In the genomic region with DNA sequence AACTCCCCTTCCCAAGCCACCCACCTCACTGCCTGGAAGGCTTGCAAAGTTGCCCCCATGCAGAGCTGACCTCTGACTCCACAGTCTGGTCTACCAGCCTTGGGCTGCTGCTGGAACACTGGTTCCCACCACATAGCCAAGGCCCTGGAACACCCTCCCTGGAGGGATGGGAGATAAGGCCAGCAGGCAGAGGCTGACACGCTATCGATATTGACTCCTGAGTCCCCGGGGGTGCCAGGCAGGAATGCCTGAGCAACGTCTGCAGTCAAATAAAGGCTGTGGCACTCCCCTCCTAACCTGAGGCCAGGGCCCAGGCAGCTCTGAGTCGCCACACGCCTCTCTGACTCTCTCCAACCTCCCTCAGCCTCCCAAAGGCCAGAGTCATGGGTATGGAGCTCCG, we compare ENCODE assay signal across 34 cellular contexts.
"Had no signal": no experiment of that assay in that cellular context is flagged by ENCODE, and none has a peak within 500 bp of the region (broad histone marks: within the 10 kb centered on the region; RNA-seq: fewer than 3 reads in every experiment).

No MANE protein-coding gene starts in this region.

- DNase-seq: activated CD4-positive, alpha-beta T cell treated with anti-CD3 and anti-CD28 coated beads for 1 hour; activated CD4-positive, alpha-beta T cell treated with anti-CD3 and anti-CD28 coated beads, Interleukin-2, amount 10 ng/mL, durations not matched to agents 24 days and 14 days; activated CD4-positive, alpha-beta T cell treated with anti-CD3 and anti-CD28 coated beads, Interleukin-2, amount 50 U/mL, for 4 hours; activated CD4-positive, CD25-positive, alpha-beta regulatory T cell; activated CD8-positive, alpha-beta T cell treated with anti-CD3 and anti-CD28 coated beads for 36 hours; activated effector memory CD4-positive, alpha-beta T cell treated with anti-CD3 and anti-CD28 coated beads, Interleukin-2, amount 50 U/mL, for 16 hours; activated naive CD4-positive, alpha-beta T cell; activated naive CD4-positive, alpha-beta T cell treated with anti-CD3 and anti-CD28 coated beads, Interleukin-2, amount 50 U/mL, for 16 hours; activated naive CD8-positive, alpha-beta T cell treated with anti-CD3 and anti-CD28 coated beads for 36 hours; activated T-cell treated with anti-CD3 and anti-CD28 coated beads, Interleukin-2, amount 50 U/mL, for 1 hour; activated T-cell treated with anti-CD3 and anti-CD28 coated beads, Interleukin-2, amount 50 U/mL, for 72 hours; amniotic stem cell; caudate nucleus; Kasumi-1; KG1; MG63; NCI-H1048; NCI-H1105 treated with DMSO at 0.1 percent for 48 hours; NCI-H1436; NCI-H1694; NCI-H1930; NCI-H2081 treated with DMSO at 0.1 percent for 48 hours; NCI-H510A; NCI-H526; NCI-H748 treated with DMSO at 0.1 percent for 48 hours; NK-92 treated with Interleukin-12 subunit alpha and Interleukin-12 subunit beta, amount 100 ng/mL, for 24 hours; PC-3; Peyer's patch; Right ventricle myocardium superior; RPMI8226; T1000; WERI-Rb-1 had no signal

- H3K36me3 ChIP-seq: WERI-Rb-1 had no signal

- H3K27me3 ChIP-seq: MG63, Peyer's patch had no signal

- H3K27ac ChIP-seq: Peyer's patch, WERI-Rb-1 had no signal

- H3K4me3 ChIP-seq: MG63, Peyer's patch had no signal

- FAIRE-seq: bronchial epithelial cell had no signal

- H3K4me1 Mint-ChIP-seq: activated T-helper 17 cell treated with anti-CD3 and anti-CD28 coated beads, Interleukin-2, amount 50 U/mL, for 72 hours had no signal

- H3K9me3 Mint-ChIP-seq: activated CD4-positive, alpha-beta T cell treated with anti-CD3 and anti-CD28 coated beads, Interleukin-2, amount 10 ng/mL, durations not matched to agents 24 days and 14 days; activated CD8-positive, alpha-beta T cell treated with anti-CD3 and anti-CD28 coated beads for 36 hours; activated naive CD8-positive, alpha-beta T cell treated with anti-CD3 and anti-CD28 coated beads for 36 hours; activated T-cell treated with anti-CD3 and anti-CD28 coated beads, Interleukin-2, amount 50 U/mL, for 72 hours; activated T-helper 17 cell treated with anti-CD3 and anti-CD28 coated beads, Interleukin-2, amount 50 U/mL, for 72 hours had no signal

- H3K27me3 Mint-ChIP-seq: activated CD4-positive, alpha-beta T cell treated with anti-CD3 and anti-CD28 coated beads, Interleukin-2, amount 10 ng/mL, durations not matched to agents 24 days and 14 days; activated CD8-positive, alpha-beta T cell treated with anti-CD3 and anti-CD28 coated beads for 36 hours; activated naive CD8-positive, alpha-beta T cell treated with anti-CD3 and anti-CD28 coated beads for 36 hours; activated T-helper 17 cell treated with anti-CD3 and anti-CD28 coated beads, Interleukin-2, amount 50 U/mL, for 72 hours had no signal

- H3K4me3 Mint-ChIP-seq: activated CD4-positive, alpha-beta T cell treated with anti-CD3 and anti-CD28 coated beads, Interleukin-2, amount 10 ng/mL, durations not matched to agents 24 days and 14 days; activated CD8-positive, alpha-beta T cell treated with anti-CD3 and anti-CD28 coated beads for 36 hours; activated naive CD8-positive, alpha-beta T cell treated with anti-CD3 and anti-CD28 coated beads for 36 hours; activated T-cell treated with anti-CD3 and anti-CD28 coated beads, Interleukin-2, amount 50 U/mL, for 72 hours; activated T-helper 17 cell treated with anti-CD3 and anti-CD28 coated beads, Interleukin-2, amount 50 U/mL, for 72 hours had no signal

- H3K9me3 ChIP-seq: MG63, Peyer's patch had no signal

- H3K27ac Mint-ChIP-seq: activated CD4-positive, alpha-beta T cell treated with anti-CD3 and anti-CD28 coated beads, Interleukin-2, amount 10 ng/mL, durations not matched to agents 24 days and 14 days; activated CD8-positive, alpha-beta T cell treated with anti-CD3 and anti-CD28 coated beads for 36 hours; activated naive CD8-positive, alpha-beta T cell treated with anti-CD3 and anti-CD28 coated beads for 36 hours; activated T-cell treated with anti-CD3 and anti-CD28 coated beads, Interleukin-2, amount 50 U/mL, for 72 hours; activated T-helper 17 cell treated with anti-CD3 and anti-CD28 coated beads, Interleukin-2, amount 50 U/mL, for 72 hours had no signal

- ATAC-seq: activated CD8-positive, alpha-beta T cell treated with anti-CD3 and anti-CD28 coated beads for 36 hours; activated T-cell treated with anti-CD3 and anti-CD28 coated beads, Interleukin-2, amount 50 U/mL, for 72 hours; activated T-helper 17 cell treated with anti-CD3 and anti-CD28 coated beads, Interleukin-2, amount 50 U/mL, for 72 hours; PC-3 had no signal
